Comparison of ENCODE assay signal across 18 cellular contexts in genomic region chr20:29301624-29302259, GRCh38.
"Had no signal": no experiment of that assay in that cellular context is flagged by ENCODE, and none has a peak within 500 bp of the region (broad histone marks: within the 10 kb centered on the region; RNA-seq: fewer than 3 reads in every experiment).

No MANE protein-coding gene starts in this region.

- H3K36me3 ChIP-seq: heart left ventricle, ovary, stomach, uterus had no signal

- H3K27me3 Mint-ChIP-seq: progenitor cell of endocrine pancreas had no signal

- H3K27me3 ChIP-seq: ovary, uterus had no signal

- ATAC-seq: heart left ventricle, natural killer cell had no signal

- H3K4me3 ChIP-seq: coronary artery, heart left ventricle, ovary, stomach, uterus had no signal

- H3K4me1 ChIP-seq: heart left ventricle, stomach, uterus had no signal

- H3K27ac ChIP-seq: coronary artery, heart left ventricle, ovary, stomach, uterus had no signal

- H3K4me1 Mint-ChIP-seq: endodermal cell, mesothelial cell of epicardium, natural killer cell, neural crest cell had no signal

- H3K27ac Mint-ChIP-seq: endodermal cell, memory B cell, mesothelial cell of epicardium, natural killer cell, progenitor cell of endocrine pancreas had no signal

- H3K4me3 Mint-ChIP-seq: endodermal cell, memory B cell, mesothelial cell of epicardium, natural killer cell, neural crest cell had no signal

- DNase-seq: effector CD4-positive, alpha-beta T cell; endodermal cell; erythroblast; hippocampal formation; natural killer cell; small intestine; stimulated activated CD4-positive, alpha-beta T cell treated with anti-CD3 and anti-CD28 coated beads, Interleukin-12 subunit alpha, Interleukin-12 subunit beta, amount 100 ng/mL, for 4 hours; stimulated activated naive CD4-positive, alpha-beta T cell; stomach; trophoblast cell; uterus had no signal
